In genomic region chr2:199707584-199708185, GRCh38 we compare ENCODE assay signal across 12 cellular contexts.
"Had no signal": no experiment of that assay in that cellular context is flagged by ENCODE, and none has a peak within 500 bp of the region (broad histone marks: within the 10 kb centered on the region; RNA-seq: fewer than 3 reads in every experiment).

No MANE protein-coding gene starts in this region.

- DNase-seq: activated CD4-positive, alpha-beta T cell treated with anti-CD3 and anti-CD28 coated beads for 36 hours; activated CD8-positive, alpha-beta memory T cell treated with anti-CD3 and anti-CD28 coated beads, Interleukin-2, amount 50 U/mL, for 48 hours; activated CD8-positive, alpha-beta T cell treated with anti-CD3 and anti-CD28 coated beads for 36 hours; colonic mucosa; effector CD4-positive, alpha-beta T cell; kidney; left ventricle myocardium superior; mesenchymal stem cell; nephron progenitor cell; stimulated activated CD4-positive, alpha-beta T cell treated with anti-CD3 and anti-CD28 coated beads, Interleukin-2, amount 100 ng/mL, for 24 hours; stimulated activated naive B cell treated with anti-CD40 and anti-IgM and Interleukin-4, amounts not matched to agents 10 μg/mL and 1 μg/mL and 100 μg/mL, for 72 hours had no signal

- FAIRE-seq: endothelial cell of umbilical vein, kidney had no signal
